ENCODE assay signal across 17 cellular contexts in the genomic region with DNA sequence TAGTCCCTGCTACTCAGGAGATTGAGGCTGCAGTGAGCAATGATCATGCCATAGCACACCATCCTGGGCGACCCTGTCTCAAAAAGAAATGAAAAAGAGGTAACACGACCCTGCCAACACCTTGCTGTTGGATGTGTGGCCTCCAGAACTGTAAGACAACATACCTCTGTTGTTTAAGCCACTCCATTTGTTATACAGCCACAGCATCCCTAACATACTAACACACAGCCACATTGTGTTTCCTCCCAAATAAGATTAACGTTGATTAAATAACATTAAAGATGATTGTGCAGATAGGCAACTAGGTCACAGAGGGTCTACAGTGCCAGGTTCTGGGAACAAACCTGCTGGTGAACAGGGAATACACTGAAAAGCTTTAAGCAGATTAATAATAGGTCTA.
A peak's percentile ranks its signal among the peaks of the same experiment; 100 is the strongest.
DNase-seq lines count a peak whose midpoint lies in the region; ATAC-seq and TF ChIP-seq lines count a peak whose summit lies in the region.
"Had no signal": no experiment of that assay in that cellular context is flagged by ENCODE, and none has a peak within 500 bp of the region (broad histone marks: within the 10 kb centered on the region; RNA-seq: fewer than 3 reads in every experiment).

No MANE protein-coding gene starts in this region.

- no peak for TF ChIP-seq RAD21 in IMR-90 (IDR thresholded peaks at IDR 0.05; ENCODE audit: low read length)

- no peak overlapping the region for H3K9ac ChIP-seq in IMR-90 (ENCODE audit: low read depth, low read length)
- H3K9ac ChIP-seq in skeletal muscle tissue (ENCODE audit: low read depth in 1 of 3, low read length in 3 of 3): no peak overlapping the region
- H3K9ac ChIP-seq: BLaER1 treated with 17β-estradiol and CSF1 and Interleukin-3, amounts not matched to agents 10 nM and 100 nM had no signal

- H2AFZ ChIP-seq in IMR-90 (replicated peaks; ENCODE audit: low read length, poor library complexity): no peak overlapping the region

- 0 out of 4 replicates have a peak overlapping the region, but pooled peaks of 1 of the 2 experiments have one; percentile 32 for H4K8ac ChIP-seq in IMR-90 (ENCODE audit: low read depth in 2 of 2, low read length in 2 of 2)

- in situ Hi-C loops in IMR-90 (cut with MboI; ENCODE audit: low sequenced_read_pairs): no loop called here

- H3K27me3 ChIP-seq in IMR-90 (ENCODE audit: control insufficient read depth, insufficient read depth, low read length) (no peaks in the 10 kb centered on the region), skeletal muscle tissue (ENCODE audit: control insufficient read depth in 3 of 3, insufficient read depth in 3 of 3, low read length in 3 of 3) (no peaks in the 10 kb centered on the region)
- H3K27me3 ChIP-seq: BLaER1 treated with 17β-estradiol and CSF1 and Interleukin-3, amounts not matched to agents 10 nM and 100 nM; MG63 had no signal

- no peak overlapping the region for H2BK15ac ChIP-seq in IMR-90 (ENCODE audit: low read depth, low read length)

- POLR2A ChIA-PET in IMR-90 (lab: Charles Lee; ENCODE audit: unreplicated experiment): no interaction called here

- H3K9me3 ChIP-seq in IMR-90 (ENCODE audit: control insufficient read depth, insufficient read depth, low read length) (no peaks in the 10 kb centered on the region), skeletal muscle tissue (ENCODE audit: control insufficient read depth in 3 of 3, low read length in 3 of 3) (no peaks in the 10 kb centered on the region)
- H3K9me3 ChIP-seq: BLaER1 treated with 17β-estradiol and CSF1 and Interleukin-3, amounts not matched to agents 10 nM and 100 nM; MG63 had no signal

- H3K9me3 Mint-ChIP-seq in glutamatergic neuron (ENCODE audit: unreplicated experiment): peaks cover 15% of the 10 kb centered on the region
- H3K9me3 Mint-ChIP-seq in stimulated activated effector memory CD8-positive, alpha-beta T cell treated with anti-CD3 and anti-CD28 coated beads, Interleukin-12 subunit alpha, Interleukin-12 subunit beta, amount 100 ng/mL, for 72 hours: no peaks in the 10 kb centered on the region
- H3K9me3 Mint-ChIP-seq: CD8-positive, alpha-beta memory T cell had no signal

- peak overlapping the region; percentile 69 for H3K4ac ChIP-seq in IMR-90 (ENCODE audit: low read depth, low read length)

- peak overlapping the region; percentile 72 for H3K27ac Mint-ChIP-seq in glutamatergic neuron (ENCODE audit: unreplicated experiment)
- H3K27ac Mint-ChIP-seq in stimulated activated effector memory CD8-positive, alpha-beta T cell treated with anti-CD3 and anti-CD28 coated beads, Interleukin-12 subunit alpha, Interleukin-12 subunit beta, amount 100 ng/mL, for 72 hours: no peak overlapping the region
- H3K27ac Mint-ChIP-seq: CD8-positive, alpha-beta memory T cell had no signal

- no peak overlapping the region for H2BK120ac ChIP-seq in IMR-90 (ENCODE audit: low read depth, low read length)

- no peak overlapping the region for H3K27ac ChIP-seq in IMR-90 (ENCODE audit: insufficient read depth, low read length)
- H3K27ac ChIP-seq in skeletal muscle tissue (ENCODE audit: low read depth, low read length): peak overlapping the region; percentile 15
- H3K27ac ChIP-seq: BLaER1 treated with 17β-estradiol and CSF1 and Interleukin-3, amounts not matched to agents 10 nM and 100 nM had no signal

- peaks cover 4% of the 10 kb centered on the region for H3K36me3 Mint-ChIP-seq in glutamatergic neuron (ENCODE audit: unreplicated experiment)
- H3K36me3 Mint-ChIP-seq in stimulated activated effector memory CD8-positive, alpha-beta T cell treated with anti-CD3 and anti-CD28 coated beads, Interleukin-12 subunit alpha, Interleukin-12 subunit beta, amount 100 ng/mL, for 72 hours: no peaks in the 10 kb centered on the region

- no peak for TF ChIP-seq POLR2A in IMR-90 (IDR thresholded peaks at IDR 0.05; ENCODE audit: low read depth, low read length)

- no peak overlapping the region for H2BK5ac ChIP-seq in IMR-90 (ENCODE audit: low read depth, low read length, poor library complexity, severe bottlenecking)

- H3K79me1 ChIP-seq in IMR-90 (ENCODE audit: low read depth in 1 of 2, low read length in 2 of 2): peaks cover 43 to 76% of the 10 kb centered on the region in 2 experiments

- peak overlapping the region; percentile 17 for H3K14ac ChIP-seq in IMR-90 (replicated peaks; ENCODE audit: low read depth, low read length)

- peak overlapping the region; percentile 25 for H2AK5ac ChIP-seq in IMR-90 (ENCODE audit: low read depth, low read length)

- no CpG with 5 or more reads among the region's 3 CpGs for WGBS in IMR-90 (ENCODE audit: extremely low coverage in 2 of 2, insufficient read length in 1 of 2), 2 experiments

- ATAC-seq in IMR-90 (ENCODE audit: low read depth): no peak; the same call in 1 of the 2 replicates
- ATAC-seq in stimulated activated effector memory CD8-positive, alpha-beta T cell treated with anti-CD3 and anti-CD28 coated beads, Interleukin-12 subunit alpha, Interleukin-12 subunit beta, amount 100 ng/mL, for 72 hours: no peak
- no peak for ATAC-seq in HG02981 (IDR thresholded peaks at IDR 0.05; ENCODE audit: unreplicated experiment)
- ATAC-seq: Right ventricle myocardium inferior had no signal

- peaks cover 42% of the 10 kb centered on the region for H3K4me1 Mint-ChIP-seq in glutamatergic neuron (ENCODE audit: low read depth, unreplicated experiment)
- H3K4me1 Mint-ChIP-seq in stimulated activated effector memory CD8-positive, alpha-beta T cell treated with anti-CD3 and anti-CD28 coated beads, Interleukin-12 subunit alpha, Interleukin-12 subunit beta, amount 100 ng/mL, for 72 hours: peaks cover 36% of the 10 kb centered on the region

- BruUV-seq in IMR-90 (replicated peaks; lab: Mats Ljungman, UMichigan): no TSS peak

- H3K4me1 ChIP-seq in IMR-90 (ENCODE audit: control insufficient read depth, insufficient read depth, low read length): peaks cover 18% of the 10 kb centered on the region
- H3K4me1 ChIP-seq in skeletal muscle tissue (ENCODE audit: control insufficient read depth in 3 of 3, insufficient read depth in 3 of 3, low read length in 3 of 3): peaks cover 20 to 27% (median 24%) of the 10 kb centered on the region in 3 donors

- CTCF ChIA-PET in IMR-90 (lab: Yijun Ruan, JAX): interaction anchor here (1.0 kb wide), 1 partner anchor 19 kb away, joined by 5 read pairs; no protein-coding TSS in a partner anchor

- H2AK9ac ChIP-seq in IMR-90 (replicated peaks; ENCODE audit: low read depth, low read length, poor library complexity): no peak overlapping the region

- H3K23ac ChIP-seq in IMR-90 (ENCODE audit: low read depth, low read length): no peak overlapping the region

- intact Hi-C loops in IMR-90 (cut with micrococcal nuclease): no loop called here

- H3K27me3 Mint-ChIP-seq in glutamatergic neuron (ENCODE audit: unreplicated experiment): peaks cover 1% of the 10 kb centered on the region
- H3K27me3 Mint-ChIP-seq: CD8-positive, alpha-beta memory T cell had no signal

- no peak overlapping the region for H4K91ac ChIP-seq in IMR-90 (ENCODE audit: insufficient read depth, low read depth, low read length)

- H3K18ac ChIP-seq in IMR-90 (ENCODE audit: low read depth, low read length): peak overlapping the region; percentile 33; the same call in 1 of the 2 replicates

- H3K36me3 ChIP-seq in IMR-90 (ENCODE audit: control insufficient read depth, insufficient read depth, low read length) (peaks cover 7% of the 10 kb centered on the region), skeletal muscle tissue (ENCODE audit: control insufficient read depth in 3 of 3, insufficient read depth in 3 of 3, low read length in 3 of 3) (no peaks in the 10 kb centered on the region)
- H3K36me3 ChIP-seq: MG63 had no signal

- H3K4me3 ChIP-seq in IMR-90 (ENCODE audit: insufficient read depth, low read depth, low read length) (no peak overlapping the region), skeletal muscle tissue (ENCODE audit: low read length in 3 of 3) (no peak overlapping the region)
- H3K4me3 ChIP-seq: BLaER1 treated with 17β-estradiol and CSF1 and Interleukin-3, amounts not matched to agents 10 nM and 100 nM; MG63 had no signal

- H3K9me1 ChIP-seq in IMR-90 (ENCODE audit: insufficient read depth, low read length): peaks cover 23% of the 10 kb centered on the region

- H3K4me3 Mint-ChIP-seq in glutamatergic neuron (ENCODE audit: unreplicated experiment): no peak overlapping the region
- H3K4me3 Mint-ChIP-seq in stimulated activated effector memory CD8-positive, alpha-beta T cell treated with anti-CD3 and anti-CD28 coated beads, Interleukin-12 subunit alpha, Interleukin-12 subunit beta, amount 100 ng/mL, for 72 hours: no peak overlapping the region
- H3K4me3 Mint-ChIP-seq: CD8-positive, alpha-beta memory T cell had no signal

- H3K56ac ChIP-seq in IMR-90 (ENCODE audit: extremely low read depth, insufficient read depth, low read length): no peak overlapping the region

- peaks cover 60% of the 10 kb centered on the region for H4K20me1 ChIP-seq in IMR-90 (ENCODE audit: insufficient read depth, low read length)

- dilution Hi-C loops in IMR-90 (cut with HindIII; ENCODE audit: low sequenced_read_pairs, unreplicated experiment): no loop called here

- TF ChIP-seq CTCF in IMR-90 (conservative IDR thresholded peaks at IDR 0.05; ENCODE audit: low read depth, low read length) (no peak), glutamatergic neuron (IDR thresholded peaks at IDR 0.05; ENCODE audit: partially characterized antibody, unreplicated experiment) (no peak)

- DNase-seq in IMR-90 (no peak), SK-N-DZ (ENCODE audit: low spot score) (peak; percentile 22), glutamatergic neuron (no peak), COLO829 (ENCODE audit: low spot score) (no peak)
- DNase-seq in stimulated activated effector memory CD8-positive, alpha-beta T cell treated with anti-CD3 and anti-CD28 coated beads, Interleukin-12 subunit alpha, Interleukin-12 subunit beta, amount 100 ng/mL, for 72 hours (ENCODE audit: low spot score in 2 of 2): no peak
- DNase-seq: CD8-positive, alpha-beta memory T cell; H7; Kasumi-1; MG63; NCI-H1048; NCI-H1436 treated with DMSO at 0.1 percent for 48 hours; NCI-H446; NCI-H526 treated with DMSO at 0.1 percent for 48 hours had no signal

- no peak overlapping the region for H3K4me2 ChIP-seq in IMR-90 (ENCODE audit: low read depth, low read length)

- H4K5ac ChIP-seq in IMR-90 (ENCODE audit: low read depth, low read length): no peak overlapping the region

- H2BK20ac ChIP-seq in IMR-90 (ENCODE audit: low read depth, low read length): peak overlapping the region; percentile 9; the same call in 1 of the 2 replicates

TF ChIP-seq in IMR-90, 13 proteins besides CTCF, POLR2A, EP300 and RAD21 (continues in another document):
- TF ChIP-seq BHLHE40 (IDR thresholded peaks at IDR 0.05; ENCODE audit: low read depth, low read length): no peak
- TF ChIP-seq MXI1 (IDR thresholded peaks at IDR 0.05; ENCODE audit: borderline replicate concordance, low read depth, low read length): no peak
- TF ChIP-seq RFX5 (IDR thresholded peaks at IDR 0.05; ENCODE audit: low read depth, low read length): no peak
